Comparison of ENCODE assay signal across 8 cellular contexts in the genomic region with DNA sequence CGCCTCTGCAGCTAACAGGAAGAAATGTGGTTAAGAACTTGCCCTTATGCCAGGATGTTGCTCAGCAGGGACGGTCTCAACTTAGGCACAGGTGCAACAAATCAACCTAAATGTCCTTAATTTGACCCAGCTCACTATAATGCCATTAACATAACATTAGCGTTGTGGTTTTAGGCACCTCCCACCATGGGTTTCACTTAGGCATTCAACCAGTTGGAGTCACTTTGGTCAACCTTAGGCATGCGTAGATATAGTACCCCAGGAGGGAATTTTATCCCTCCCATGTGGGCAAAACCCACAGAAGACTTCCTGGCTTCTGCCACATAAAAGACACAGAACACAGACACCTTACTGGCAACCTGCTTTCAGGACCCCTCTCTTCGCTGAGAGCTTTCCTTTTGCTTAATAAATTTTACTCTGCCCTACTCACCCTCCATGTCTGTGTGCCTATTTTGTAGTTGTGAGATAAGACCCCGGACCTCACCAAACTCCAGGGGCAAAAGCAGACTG. TPM values are rescaled to one million over a fixed set of nuclear protein-coding genes. Genes with fewer than 3 reads are reported as not detected.
DNase-seq lines count a peak whose midpoint lies in the region; ATAC-seq, FAIRE-seq and TF ChIP-seq lines count a peak whose summit lies in the region.

No MANE protein-coding gene starts in this region.

- TF ChIP-seq CTCF in GM13976 (IDR thresholded peaks at IDR 0.05; ENCODE audit: borderline replicate concordance, control extremely low read depth, extremely low read depth, insufficient read depth, missing control alignments), result no peak
- TF ChIP-seq CTCF in GM10248 (IDR thresholded peaks at IDR 0.05; ENCODE audit: control extremely low read depth, extremely low read depth, low read depth, missing control alignments), result no peak

- in situ Hi-C loops in GM13976 (cut with MboI; ENCODE audit: low sequenced_read_pairs, unreplicated experiment), result no loop called here

- CTCF ChIA-PET in activated naive CD4-positive, alpha-beta T cell treated with anti-CD3 and anti-CD28 coated beads for 36 hours (lab: Charles Lee), result interaction anchor here (0.6 to 1.7 kb wide), 3 partner anchors 53 to 345 kb away, joined by 3 to 8 read pairs (median 3); no protein-coding TSS in a partner anchor
- CTCF ChIA-PET in GM10248 (lab: Yijun Ruan, JAX), result interaction anchor here (0.7 to 1.4 kb wide), 7 partner anchors 8 to 345 kb away, joined by 3 to 5 read pairs (median 3); no protein-coding TSS in a partner anchor

- peak; percentile 95 for FAIRE-seq in GM18507 (lab: Jason Lieb, UNC)

- ATAC-seq in HG02623 (IDR thresholded peaks at IDR 0.05; ENCODE audit: unreplicated experiment), result peak; percentile 70

- peak overlapping the region; percentile 71 for H3K4me3 Mint-ChIP-seq in activated naive CD4-positive, alpha-beta T cell treated with anti-CD3 and anti-CD28 coated beads for 36 hours

- no peaks in the 10 kb centered on the region for H3K27me3 Mint-ChIP-seq in activated naive CD4-positive, alpha-beta T cell treated with anti-CD3 and anti-CD28 coated beads for 36 hours (ENCODE audit: low read depth)

- H3K9me3 Mint-ChIP-seq in activated naive CD4-positive, alpha-beta T cell treated with anti-CD3 and anti-CD28 coated beads for 36 hours, result no peaks in the 10 kb centered on the region

- POLR2A ChIA-PET in GM10248 (lab: Yijun Ruan, JAX), result interaction anchor here (0.9 kb wide), 1 partner anchor 8 kb away, joined by 3 read pairs; the partner anchor contains the start of gene ERAP1

- peaks cover 80% of the 10 kb centered on the region for H3K4me1 Mint-ChIP-seq in activated naive CD4-positive, alpha-beta T cell treated with anti-CD3 and anti-CD28 coated beads for 36 hours (ENCODE audit: low read depth)

- DNase-seq in GM18507 (ENCODE audit: extremely low spot score, insufficient read length, low read depth), result no peak
- peak; percentile 60 for DNase-seq in NK-92 treated with Interleukin-12 subunit alpha and Interleukin-12 subunit beta, amount 100 ng/mL, for 24 hours (lab: John Stamatoyannopoulos, UW)
- peak; percentile 84 for DNase-seq in activated naive CD4-positive, alpha-beta T cell treated with anti-CD3 and anti-CD28 coated beads for 36 hours
- peak; percentile 12 to 36 for DNase-seq in stimulated activated CD8-positive, alpha-beta memory T cell treated with anti-CD3 and anti-CD28 coated beads, Interleukin-15, amount 100 ng/mL, for 48 hours (ENCODE audit: low read depth in 2 of 2)
- DNase-seq in GM13976 (ENCODE audit: low spot score), result no peak
- no peak for DNase-seq in LoVo (ENCODE audit: low spot score)
- DNase-seq in GM10248 (ENCODE audit: extremely low spot score), result no peak

- H3K27ac Mint-ChIP-seq in activated naive CD4-positive, alpha-beta T cell treated with anti-CD3 and anti-CD28 coated beads for 36 hours, result peak overlapping the region; percentile 91

- intact Hi-C loops in activated naive CD4-positive, alpha-beta T cell treated with anti-CD3 and anti-CD28 coated beads for 36 hours (cut with micrococcal nuclease), result loop anchor here (1.0 to 5.0 kb wide), 9 partner anchors 8 to 1956 kb away; partner anchors contain the start of genes RGMB and RIOK2

- no peaks in the 10 kb centered on the region for H3K36me3 Mint-ChIP-seq in activated naive CD4-positive, alpha-beta T cell treated with anti-CD3 and anti-CD28 coated beads for 36 hours (ENCODE audit: low read depth)

RNA-seq across cellular contexts. Expression of gene ERAP1, which starts 8.7 kb away (rescaled TPM):
- total RNA-seq in activated naive CD4-positive, alpha-beta T cell treated with anti-CD3 and anti-CD28 coated beads for 36 hours, result 100 to 1,000 TPM; 119 to 126 TPM

RNA-seq across cellular contexts. Expression of gene ERAP2, which starts 59.8 kb away (rescaled TPM):
- total RNA-seq in activated naive CD4-positive, alpha-beta T cell treated with anti-CD3 and anti-CD28 coated beads for 36 hours, result 100 to 1,000 TPM; 108 to 111 TPM

Comparison
In these comparisons a context has a peak if more than half of its experiments do, and no peak if none do; other contexts are left out.
1. DNase-seq: peak in NK-92 treated with Interleukin-12 subunit alpha and Interleukin-12 subunit beta, amount 100 ng/mL, for 24 hours (single experiment), activated naive CD4-positive, alpha-beta T cell treated with anti-CD3 and anti-CD28 coated beads for 36 hours (single experiment) and stimulated activated CD8-positive, alpha-beta memory T cell treated with anti-CD3 and anti-CD28 coated beads, Interleukin-15, amount 100 ng/mL, for 48 hours (2 of 2); none in GM18507 (single experiment), GM13976 (single experiment), LoVo (single experiment) and GM10248 (single experiment).